7 cellular contexts compared by ENCODE assay signal in genomic region chr11:55867354-55867753, GRCh38. TPM values are rescaled to one million over a fixed set of nuclear protein-coding genes. Genes with fewer than 3 reads are reported as not detected.
"Had no signal": no experiment of that assay in that cellular context is flagged by ENCODE, and none has a peak within 500 bp of the region (broad histone marks: within the 10 kb centered on the region; RNA-seq: fewer than 3 reads in every experiment).

No MANE protein-coding gene starts in this region.

RNA-seq across cellular contexts. Expression of gene TRIM51, which starts 15.7 kb away (rescaled TPM):
- total RNA-seq: GM23248, GM23338, H1, H4, H7, H9, HFFc6 had no signal
- polyA plus RNA-seq: GM23248, H1 had no signal

RNA-seq across cellular contexts. Expression of gene OR5D16, which starts 28.8 kb away (rescaled TPM):
- total RNA-seq: GM23248, GM23338, H1, H4, H7, H9, HFFc6 had no signal
- polyA plus RNA-seq: GM23248, GM23338, H1 had no signal

RNA-seq across cellular contexts. Expression of gene OR5L2, which starts 40.3 kb away (rescaled TPM):
- total RNA-seq: GM23248, GM23338, H1, H4, H7, H9, HFFc6 had no signal
- polyA plus RNA-seq: GM23248, GM23338, H1 had no signal

RNA-seq across cellular contexts. Expression of gene OR5W2, which starts 47.0 kb away (rescaled TPM):
- total RNA-seq: GM23248, GM23338, H1, H4, H7, H9, HFFc6 had no signal
- polyA plus RNA-seq: GM23248, GM23338, H1 had no signal

RNA-seq across cellular contexts. Expression of gene OR5D18, which starts 47.9 kb away (rescaled TPM):
- total RNA-seq: GM23248, GM23338, H1, H4, H7, H9, HFFc6 had no signal
- polyA plus RNA-seq: GM23248, GM23338, H1 had no signal
